Comparison of ENCODE assay signal across 1 cellular context in the genomic region with DNA sequence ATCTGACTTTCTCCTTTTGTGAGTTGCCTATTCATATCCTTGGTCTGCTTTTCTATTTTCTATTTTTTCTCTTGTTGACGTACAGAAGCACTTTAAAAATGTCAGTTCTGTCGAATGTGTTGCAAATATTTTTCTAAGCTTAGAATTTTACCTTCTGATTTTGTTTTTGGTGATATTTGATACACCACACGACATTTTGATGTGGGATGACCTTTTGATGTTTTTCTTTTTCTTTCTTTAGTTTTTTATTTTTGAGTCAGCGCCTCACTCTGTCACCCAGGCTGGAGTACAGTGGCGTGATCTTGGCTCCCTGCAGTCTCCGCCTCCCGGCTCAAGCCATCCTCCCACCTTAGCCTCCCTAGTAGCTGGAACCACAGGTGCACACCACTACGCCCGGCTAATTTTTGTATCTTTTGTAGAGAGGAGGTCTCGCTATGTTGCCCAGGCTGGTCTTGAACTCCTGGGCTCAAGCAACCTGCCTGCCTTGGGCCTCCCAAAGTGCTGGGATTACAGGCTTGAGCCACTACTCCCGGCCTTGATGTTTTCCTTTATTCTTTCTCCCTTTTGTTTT.
TF ChIP-seq lines count a peak whose summit lies in the region.

No MANE protein-coding gene starts in this region.

TF ChIP-seq in HEK293, 187 proteins besides CTCF, POLR2A, EP300 and RAD21 (continued from another document):
- TF ChIP-seq, protein P1, sequence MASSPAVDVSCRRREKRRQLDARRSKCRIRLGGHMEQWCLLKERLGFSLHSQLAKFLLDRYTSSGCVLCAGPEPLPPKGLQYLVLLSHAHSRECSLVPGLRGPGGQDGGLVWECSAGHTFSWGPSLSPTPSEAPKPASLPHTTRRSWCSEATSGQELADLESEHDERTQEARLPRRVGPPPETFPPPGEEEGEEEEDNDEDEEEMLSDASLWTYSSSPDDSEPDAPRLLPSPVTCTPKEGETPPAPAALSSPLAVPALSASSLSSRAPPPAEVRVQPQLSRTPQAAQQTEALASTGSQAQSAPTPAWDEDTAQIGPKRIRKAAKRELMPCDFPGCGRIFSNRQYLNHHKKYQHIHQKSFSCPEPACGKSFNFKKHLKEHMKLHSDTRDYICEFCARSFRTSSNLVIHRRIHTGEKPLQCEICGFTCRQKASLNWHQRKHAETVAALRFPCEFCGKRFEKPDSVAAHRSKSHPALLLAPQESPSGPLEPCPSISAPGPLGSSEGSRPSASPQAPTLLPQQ (tag by site-specific recombination; IDR thresholded peaks at IDR 0.05): no peak
